In genomic region chr7:7014827-7015610, GRCh38 we compare ENCODE assay signal across 27 cellular contexts.
DNase-seq lines count a peak whose midpoint lies in the region; ATAC-seq, FAIRE-seq and TF ChIP-seq lines count a peak whose summit lies in the region.
"Had no signal": no experiment of that assay in that cellular context is flagged by ENCODE, and none has a peak within 500 bp of the region (broad histone marks: within the 10 kb centered on the region; RNA-seq: fewer than 3 reads in every experiment).

No MANE protein-coding gene starts in this region.

- DNase-seq in NCI-H1092 (lab: John Stamatoyannopoulos, UW) (peak; percentile 14), NCI-H524 treated with DMSO at 0.1 percent for 48 hours (lab: John Stamatoyannopoulos, UW) (peak; percentile 82), bronchial epithelial cell (ENCODE audit: low read depth) (peak; percentile 5), superior temporal gyrus (ENCODE audit: extremely low spot score) (peak; percentile 22), kidney glomerular epithelial cell (lab: John Stamatoyannopoulos, UW) (no peak), cerebellar nuclear complex (lab: John Stamatoyannopoulos, UW) (no peak)
- DNase-seq in CD8-positive, alpha-beta T cell: no peak
- DNase-seq: activated CD4-positive, alpha-beta T cell treated with anti-CD3 and anti-CD28 coated beads for 48 hours; activated naive CD4-positive, alpha-beta T cell treated with anti-CD3 and anti-CD28 coated beads for 36 hours; activated T-cell treated with anti-CD3 and anti-CD28 coated beads, Interleukin-2, amount 50 U/mL, for 72 hours; CD4-positive, alpha-beta memory T cell; dermis blood vessel endothelial cell; DMS53; GF-D8; KG1; MV-4-11; NCI-H774; SJCRH30; stimulated activated CD4-positive, alpha-beta T cell treated with anti-CD3 and anti-CD28 coated beads, Interleukin-1b, Interleukin-23, amount 100 ng/mL, for 48 hours had no signal

- CTCF ChIA-PET in CD8-positive, alpha-beta T cell (lab: Charles Lee): no interaction called here

- intact Hi-C loops in CD8-positive, alpha-beta T cell (cut with DNase I, micrococcal nuclease): no loop called here

- H3K36me3 Mint-ChIP-seq in CD8-positive, alpha-beta T cell: no peaks in the 10 kb centered on the region
- H3K36me3 Mint-ChIP-seq: CD4-positive, alpha-beta memory T cell; stimulated activated effector memory CD8-positive, alpha-beta T cell treated with anti-CD3 and anti-CD28 coated beads, Interleukin-12 subunit alpha, Interleukin-12 subunit beta, amount 100 ng/mL, for 72 hours had no signal

- no peak for FAIRE-seq in bronchial epithelial cell (lab: Jason Lieb, UNC)
- FAIRE-seq: endothelial cell of umbilical vein, HTR-8/SVneo had no signal

- no peaks in the 10 kb centered on the region for H3K9me3 ChIP-seq in CD8-positive, alpha-beta T cell (ENCODE audit: low read length)
- H3K9me3 ChIP-seq: SJCRH30 had no signal

- no peaks in the 10 kb centered on the region for H3K4me1 Mint-ChIP-seq in CD8-positive, alpha-beta T cell (ENCODE audit: low read depth)
- H3K4me1 Mint-ChIP-seq: CD4-positive, alpha-beta memory T cell; stimulated activated effector memory CD8-positive, alpha-beta T cell treated with anti-CD3 and anti-CD28 coated beads, Interleukin-12 subunit alpha, Interleukin-12 subunit beta, amount 100 ng/mL, for 72 hours had no signal

- H3K4me3 Mint-ChIP-seq in CD8-positive, alpha-beta T cell: no peak overlapping the region
- H3K4me3 Mint-ChIP-seq: activated naive CD4-positive, alpha-beta T cell treated with anti-CD3 and anti-CD28 coated beads for 36 hours; activated T-cell treated with anti-CD3 and anti-CD28 coated beads, Interleukin-2, amount 50 U/mL, for 72 hours; CD4-positive, alpha-beta memory T cell; stimulated activated effector memory CD8-positive, alpha-beta T cell treated with anti-CD3 and anti-CD28 coated beads, Interleukin-12 subunit alpha, Interleukin-12 subunit beta, amount 100 ng/mL, for 72 hours; T-helper 1 cell treated with Interleukin-12 subunit alpha and Interleukin-12 subunit beta and Interleukin-4 antibody, amounts not matched to agents 30 μg/mL and 1 μg/mL, for 36 hours had no signal

- H3K27me3 Mint-ChIP-seq in CD8-positive, alpha-beta T cell (ENCODE audit: low read depth): peaks cover 19% of the 10 kb centered on the region

- H3K4me3 ChIP-seq in bronchial epithelial cell (ENCODE audit: low read depth, low read length): no peak overlapping the region
- H3K4me3 ChIP-seq in CD8-positive, alpha-beta T cell (ENCODE audit: low read depth, low read length): no peak overlapping the region
- H3K4me3 ChIP-seq: cardiac muscle cell, lung, SJCRH30, skin epidermis had no signal

- no peaks in the 10 kb centered on the region for H3K4me1 ChIP-seq in CD8-positive, alpha-beta T cell (ENCODE audit: insufficient read depth, low read length)
- H3K4me1 ChIP-seq: SJCRH30 had no signal

- H3K36me3 ChIP-seq in bronchial epithelial cell (ENCODE audit: control insufficient read depth, insufficient read depth, low read length): no peaks in the 10 kb centered on the region
- H3K36me3 ChIP-seq in CD8-positive, alpha-beta T cell (ENCODE audit: insufficient read depth, low read length): no peaks in the 10 kb centered on the region
- H3K36me3 ChIP-seq: cardiac muscle cell, SJCRH30 had no signal

- TF ChIP-seq CTCF in bronchial epithelial cell (IDR thresholded peaks at IDR 0.05; ENCODE audit: insufficient read depth, low read length, severe bottlenecking): no peak
- TF ChIP-seq CTCF in CD8-positive, alpha-beta T cell (IDR thresholded peaks at IDR 0.05): no peak

- no peak overlapping the region for H3K27ac Mint-ChIP-seq in CD8-positive, alpha-beta T cell
- H3K27ac Mint-ChIP-seq: activated naive CD4-positive, alpha-beta T cell treated with anti-CD3 and anti-CD28 coated beads for 36 hours; activated T-cell treated with anti-CD3 and anti-CD28 coated beads, Interleukin-2, amount 50 U/mL, for 72 hours; CD4-positive, alpha-beta memory T cell; stimulated activated effector memory CD8-positive, alpha-beta T cell treated with anti-CD3 and anti-CD28 coated beads, Interleukin-12 subunit alpha, Interleukin-12 subunit beta, amount 100 ng/mL, for 72 hours; T-helper 1 cell treated with Interleukin-12 subunit alpha and Interleukin-12 subunit beta and Interleukin-4 antibody, amounts not matched to agents 30 μg/mL and 1 μg/mL, for 36 hours had no signal

- peaks cover 2% of the 10 kb centered on the region for H3K27me3 ChIP-seq in bronchial epithelial cell (ENCODE audit: control insufficient read depth, insufficient read depth, low read length)
- no peaks in the 10 kb centered on the region for H3K27me3 ChIP-seq in CD8-positive, alpha-beta T cell (ENCODE audit: insufficient read depth, low read length)
- H3K27me3 ChIP-seq: cardiac muscle cell, SJCRH30 had no signal

- H3K27ac ChIP-seq in CD8-positive, alpha-beta T cell (ENCODE audit: low read depth, low read length): no peak overlapping the region
- H3K27ac ChIP-seq: cardiac muscle cell, SJCRH30, skin epidermis had no signal

- no peak for ATAC-seq in CD8-positive, alpha-beta T cell
- ATAC-seq: activated T-cell treated with anti-CD3 and anti-CD28 coated beads, Interleukin-2, amount 50 U/mL, for 72 hours; Panc1; stimulated activated effector memory CD8-positive, alpha-beta T cell treated with anti-CD3 and anti-CD28 coated beads, Interleukin-12 subunit alpha, Interleukin-12 subunit beta, amount 100 ng/mL, for 72 hours had no signal

- POLR2A ChIA-PET in CD8-positive, alpha-beta T cell (lab: Charles Lee): no interaction called here

- no peaks in the 10 kb centered on the region for H3K9me3 Mint-ChIP-seq in CD8-positive, alpha-beta T cell
- H3K9me3 Mint-ChIP-seq: activated T-cell treated with anti-CD3 and anti-CD28 coated beads, Interleukin-2, amount 50 U/mL, for 72 hours; T-helper 1 cell treated with Interleukin-12 subunit alpha and Interleukin-12 subunit beta and Interleukin-4 antibody, amounts not matched to agents 30 μg/mL and 1 μg/mL, for 36 hours had no signal

Comparison
In these comparisons a context has a peak if more than half of its experiments do, and no peak if none do; other contexts are left out.
1. DNase-seq: peak in NCI-H1092 (single experiment), NCI-H524 treated with DMSO at 0.1 percent for 48 hours (single experiment), bronchial epithelial cell (single experiment) and superior temporal gyrus (single experiment); none in kidney glomerular epithelial cell (single experiment), CD8-positive, alpha-beta T cell (0 of 7) and cerebellar nuclear complex (0 of 2).